ENCODE assay signal across 2 cellular contexts in genomic region chr21:32561476-32561875, GRCh38. TPM values are rescaled to one million over a fixed set of nuclear protein-coding genes. Genes with fewer than 3 reads are reported as not detected.
"Had no signal": no experiment of that assay in that cellular context is flagged by ENCODE, and none has a peak within 500 bp of the region (broad histone marks: within the 10 kb centered on the region; RNA-seq: fewer than 3 reads in every experiment).

No MANE protein-coding gene starts in this region.

RNA-seq across cellular contexts. Expression of gene TCP10L, which starts 23.8 kb away (rescaled TPM):
- total RNA-seq: IMR-90, SJSA1 had no signal
